ENCODE assay signal across 8 cellular contexts in genomic region chr17:82424001-82424862, GRCh38. TPM values are rescaled to one million over a fixed set of nuclear protein-coding genes. Genes with fewer than 3 reads are reported as not detected.
A peak's percentile ranks its signal among the peaks of the same experiment; 100 is the strongest.
DNase-seq lines count a peak whose midpoint lies in the region; ATAC-seq and TF ChIP-seq lines count a peak whose summit lies in the region.

No MANE protein-coding gene starts in this region.

- no peaks in the 10 kb centered on the region for H3K79me2 ChIP-seq in mesendoderm (ENCODE audit: control insufficient read depth, insufficient read depth, low read length)

- H3K9me3 Mint-ChIP-seq in CD4-positive, CD25-positive, alpha-beta regulatory T cell: no peaks in the 10 kb centered on the region

- no peaks in the 10 kb centered on the region for H3K79me1 ChIP-seq in mesendoderm (ENCODE audit: low read length)

- peak overlapping the region in 1 of 3 donors; percentile 11 for H3K27ac Mint-ChIP-seq in CD4-positive, CD25-positive, alpha-beta regulatory T cell
- H3K27ac Mint-ChIP-seq in T-helper 17 cell: no peak overlapping the region

- no peak overlapping the region for H3K4me2 ChIP-seq in mesendoderm (ENCODE audit: low read length)

- no peak overlapping the region for H3K23ac ChIP-seq in mesendoderm (ENCODE audit: low read length)

- WGBS in mesendoderm (ENCODE audit: extremely low coverage, insufficient coverage, low lambda C conversion rate): no CpG with 5 or more reads among the region's 25 CpGs

- no peak overlapping the region for H2BK5ac ChIP-seq in mesendoderm (ENCODE audit: low read length)

- no peak overlapping the region for H2BK15ac ChIP-seq in mesendoderm (replicated peaks; ENCODE audit: low read depth)

- H3K4me3 ChIP-seq in CD4-positive, CD25-positive, alpha-beta regulatory T cell (ENCODE audit: low read depth, low read length): no peak overlapping the region
- peak overlapping the region; percentile 15 to 30 (median 28) for H3K4me3 ChIP-seq in breast epithelium
- no peak overlapping the region for H3K4me3 ChIP-seq in mesendoderm (ENCODE audit: low read length)
- H3K4me3 ChIP-seq in tibial artery: peak overlapping the region; percentile 46 to 59

- intact Hi-C loops in breast epithelium (cut with DNase I; ENCODE audit: low total_unique reads) (no loop called here), tibial artery (cut with DNase I; ENCODE audit: low total_unique reads) (no loop called here)

- H3K56ac ChIP-seq in mesendoderm (ENCODE audit: low read length): no peak overlapping the region

- no peak overlapping the region for H3K9ac ChIP-seq in mesendoderm (ENCODE audit: low read length)

- no peak overlapping the region for H3K27ac ChIP-seq in CD4-positive, CD25-positive, alpha-beta regulatory T cell (ENCODE audit: insufficient read depth, low read length, poor library complexity, severe bottlenecking)
- no peak overlapping the region for H3K27ac ChIP-seq in breast epithelium
- H3K27ac ChIP-seq in mesendoderm (ENCODE audit: low read depth, low read length): no peak overlapping the region
- peak overlapping the region; percentile 74 to 79 for H3K27ac ChIP-seq in tibial artery

- no peak overlapping the region for H3K4ac ChIP-seq in mesendoderm (ENCODE audit: low read depth, low read length)

- H4K8ac ChIP-seq in mesendoderm (ENCODE audit: low read depth, low read length): no peak overlapping the region

- H4K5ac ChIP-seq in mesendoderm (ENCODE audit: low read length): no peak overlapping the region

- peaks cover 7 to 30% (median 20%) of the 10 kb centered on the region in 4 donors for H3K4me1 Mint-ChIP-seq in CD4-positive, CD25-positive, alpha-beta regulatory T cell
- peaks cover 16% of the 10 kb centered on the region for H3K4me1 Mint-ChIP-seq in T-helper 17 cell

- TF ChIP-seq POLR2A in breast epithelium (IDR thresholded peaks at IDR 0.05): no peak

- peak in 2 of 3 donors; percentile 48 to 58 for TF ChIP-seq CTCF in breast epithelium (IDR thresholded peaks at IDR 0.05)
- TF ChIP-seq CTCF in tibial artery (IDR thresholded peaks at IDR 0.05): peak; percentile 78 to 80

- H3K36me3 Mint-ChIP-seq in CD4-positive, CD25-positive, alpha-beta regulatory T cell: peaks cover 18% of the 10 kb centered on the region
- peaks cover 3% of the 10 kb centered on the region for H3K36me3 Mint-ChIP-seq in T-helper 17 cell (ENCODE audit: low read depth)

- no peak overlapping the region for H3K18ac ChIP-seq in mesendoderm (ENCODE audit: low read length)

- H3K9me3 ChIP-seq in CD4-positive, CD25-positive, alpha-beta regulatory T cell (ENCODE audit: control insufficient read depth in 2 of 2, low read length in 2 of 2): no peaks in the 10 kb centered on the region
- H3K9me3 ChIP-seq in T-helper 17 cell (ENCODE audit: control insufficient read depth, low read length, poor library complexity, severe bottlenecking) (no peaks in the 10 kb centered on the region), breast epithelium (peaks cover 6 to 8% of the 10 kb centered on the region in 2 donors), tibial artery (no peaks in the 10 kb centered on the region)

- H3K27me3 ChIP-seq in CD4-positive, CD25-positive, alpha-beta regulatory T cell (ENCODE audit: control insufficient read depth, insufficient read depth, low read length): no peaks in the 10 kb centered on the region
- H3K27me3 ChIP-seq in breast epithelium: no peaks in the 10 kb centered on the region
- H3K27me3 ChIP-seq in mesendoderm (ENCODE audit: insufficient read depth, low read length, poor library complexity): no peaks in the 10 kb centered on the region
- no peaks in the 10 kb centered on the region for H3K27me3 ChIP-seq in tibial artery

- H3K4me3 Mint-ChIP-seq in CD4-positive, CD25-positive, alpha-beta regulatory T cell: peak overlapping the region in 1 of 4 donors; percentile 27
- H3K4me3 Mint-ChIP-seq in T-helper 17 cell: no peak overlapping the region

- peaks cover 12% of the 10 kb centered on the region for H3K4me1 ChIP-seq in CD4-positive, CD25-positive, alpha-beta regulatory T cell (ENCODE audit: control insufficient read depth, insufficient read depth, low read length, poor library complexity, severe bottlenecking)
- peaks cover 0 to 4% of the 10 kb centered on the region in 2 donors for H3K4me1 ChIP-seq in breast epithelium
- H3K4me1 ChIP-seq in mesendoderm (ENCODE audit: control insufficient read depth, low read depth, low read length): no peaks in the 10 kb centered on the region
- peaks cover 0 to 23% (median 13%) of the 10 kb centered on the region in 4 donors for H3K4me1 ChIP-seq in tibial artery

- peak; percentile 30 to 74 (median 51) for DNase-seq in CD4-positive, CD25-positive, alpha-beta regulatory T cell
- peak; percentile 74 for DNase-seq in HT-29 (ENCODE audit: low spot score)
- peak; percentile 32 to 54 (median 35) for DNase-seq in T-helper 17 cell
- no peak for DNase-seq in breast epithelium (ENCODE audit: low spot score in 2 of 2)
- peak; percentile 75 for DNase-seq in mesendoderm
- DNase-seq in tibial artery: peak in 1 of 2 donors; percentile 80
- DNase-seq in NCI-H510A (lab: John Stamatoyannopoulos, UW): no peak

- H3K36me3 ChIP-seq in CD4-positive, CD25-positive, alpha-beta regulatory T cell (ENCODE audit: control insufficient read depth, insufficient read depth, low read length): peaks cover 3% of the 10 kb centered on the region
- H3K36me3 ChIP-seq in breast epithelium: no peaks in the 10 kb centered on the region
- no peaks in the 10 kb centered on the region for H3K36me3 ChIP-seq in mesendoderm (ENCODE audit: control insufficient read depth, insufficient read depth, low read length)
- peaks cover 4 to 29% (median 5%) of the 10 kb centered on the region in 3 donors for H3K36me3 ChIP-seq in tibial artery

- peak in 1 of 2 donors; percentile 30 for ATAC-seq in CD4-positive, CD25-positive, alpha-beta regulatory T cell (ENCODE audit: low read depth in 2 of 2)
- ATAC-seq in T-helper 17 cell (peak; percentile 51), GM18511 (IDR thresholded peaks at IDR 0.05; ENCODE audit: unreplicated experiment) (no peak)

- no peak overlapping the region for H2AK5ac ChIP-seq in mesendoderm (ENCODE audit: low read length)

- H2BK120ac ChIP-seq in mesendoderm (ENCODE audit: low read depth, low read length): no peak overlapping the region

- no peaks in the 10 kb centered on the region for H3K27me3 Mint-ChIP-seq in CD4-positive, CD25-positive, alpha-beta regulatory T cell
- H3K27me3 Mint-ChIP-seq in T-helper 17 cell: no peaks in the 10 kb centered on the region

RNA-seq across cellular contexts. Expression of gene OGFOD3, which starts 5.8 kb away (rescaled TPM):
- 13.9 TPM for total RNA-seq in CD4-positive, CD25-positive, alpha-beta regulatory T cell
- 10 to 100 TPM; 20.5 to 32.9 (median 24.6) TPM for polyA plus RNA-seq in CD4-positive, CD25-positive, alpha-beta regulatory T cell
- total RNA-seq in HT-29 (2014; rRNA removed; shearing (Covaris generic)): 42.0 and 51.4 TPM in 2 replicates
- total RNA-seq in T-helper 17 cell (10 to 100 TPM; 15.8 to 16.5 TPM), breast epithelium (10 to 100 TPM; 26.3 to 32.8 (median 28.5) TPM)
- 11.8 TPM for polyA plus RNA-seq in mesendoderm (2013, experiment 1 of 2)
- 11.8 TPM for polyA plus RNA-seq in mesendoderm (2013, experiment 2 of 2)

RNA-seq across cellular contexts. Expression of gene HEXD, which starts 6.1 kb away (rescaled TPM):
- total RNA-seq in CD4-positive, CD25-positive, alpha-beta regulatory T cell: 42.8 TPM
- 10 to 100 TPM in 3 of 4 donors, 1 to 10 TPM in 1; 9.7 to 13.0 (median 11.3) TPM for polyA plus RNA-seq in CD4-positive, CD25-positive, alpha-beta regulatory T cell
- 25.8 and 28.4 TPM in 2 replicates for total RNA-seq in HT-29 (2014; rRNA removed; shearing (Covaris generic))
- total RNA-seq in T-helper 17 cell (10 to 100 TPM; 32.2 to 33.4 TPM), breast epithelium (100 to 1,000 TPM in 1 of 3 donors, 10 to 100 TPM in 2; 48.2 to 157 (median 68.2) TPM)
- 7.0 TPM for polyA plus RNA-seq in mesendoderm (2013, experiment 1 of 2)
- polyA plus RNA-seq in mesendoderm (2013, experiment 2 of 2): 6.5 TPM

RNA-seq across cellular contexts. Expression of gene CYBC1, which starts 26.3 kb away (rescaled TPM):
- 155 TPM for total RNA-seq in CD4-positive, CD25-positive, alpha-beta regulatory T cell
- 100 to 1,000 TPM; 174 to 230 (median 203) TPM for polyA plus RNA-seq in CD4-positive, CD25-positive, alpha-beta regulatory T cell
- total RNA-seq in HT-29 (2014; rRNA removed; shearing (Covaris generic)): 72.3 and 89.5 TPM in 2 replicates
- 100 to 1,000 TPM; 110 to 121 TPM for total RNA-seq in T-helper 17 cell
- total RNA-seq in breast epithelium: 10 to 100 TPM; 54.7 to 71.4 (median 61.9) TPM
- polyA plus RNA-seq in mesendoderm (2013, experiment 1 of 2): 24.9 TPM
- 27.0 TPM for polyA plus RNA-seq in mesendoderm (2013, experiment 2 of 2)

RNA-seq across cellular contexts. Expression of gene NARF, which starts 34.3 kb away (rescaled TPM):
- 93.2 TPM for total RNA-seq in CD4-positive, CD25-positive, alpha-beta regulatory T cell
- 100 to 1,000 TPM in 3 of 4 donors, 10 to 100 TPM in 1; 97.0 to 141 (median 114) TPM for polyA plus RNA-seq in CD4-positive, CD25-positive, alpha-beta regulatory T cell
- 30.5 and 35.0 TPM in 2 replicates for total RNA-seq in HT-29 (2014; rRNA removed; shearing (Covaris generic))
- total RNA-seq in T-helper 17 cell (10 to 100 TPM; 86.2 to 94.4 TPM), breast epithelium (10 to 100 TPM; 31.9 to 59.5 (median 44.9) TPM)
- 62.8 TPM for polyA plus RNA-seq in mesendoderm (2013, experiment 1 of 2)
- 63.4 TPM for polyA plus RNA-seq in mesendoderm (2013, experiment 2 of 2)

RNA-seq across cellular contexts. Expression of gene UTS2R, which starts 52.7 kb away (rescaled TPM):
- not detected for total RNA-seq in CD4-positive, CD25-positive, alpha-beta regulatory T cell
- not detected for polyA plus RNA-seq in CD4-positive, CD25-positive, alpha-beta regulatory T cell
- not detected in 2 replicates for total RNA-seq in HT-29 (2014; rRNA removed; shearing (Covaris generic))
- total RNA-seq in T-helper 17 cell (not detected), breast epithelium (under 1 TPM in 1 of 3 donors, not detected in 2; 0.33 TPM)
- 0.07 TPM for polyA plus RNA-seq in mesendoderm (2013, experiment 1 of 2)
- polyA plus RNA-seq in mesendoderm (2013, experiment 2 of 2): 0.06 TPM

Comparison
In these comparisons a context has a peak if more than half of its experiments do, and no peak if none do; other contexts are left out.
1. DNase-seq: peak in CD4-positive, CD25-positive, alpha-beta regulatory T cell (3 of 3), HT-29 (single experiment), T-helper 17 cell (3 of 3) and mesendoderm (single experiment); none in breast epithelium (0 of 2) and NCI-H510A (single experiment).
2. H3K27ac ChIP-seq: peak in tibial artery (2 of 2); none in CD4-positive, CD25-positive, alpha-beta regulatory T cell (single experiment), breast epithelium (0 of 2) and mesendoderm (single experiment).
3. H3K4me3 ChIP-seq: peak in breast epithelium (3 of 3) and tibial artery (2 of 2); none in CD4-positive, CD25-positive, alpha-beta regulatory T cell (single experiment) and mesendoderm (single experiment).